Comparison of ENCODE assay signal across 18 cellular contexts in the genomic region with DNA sequence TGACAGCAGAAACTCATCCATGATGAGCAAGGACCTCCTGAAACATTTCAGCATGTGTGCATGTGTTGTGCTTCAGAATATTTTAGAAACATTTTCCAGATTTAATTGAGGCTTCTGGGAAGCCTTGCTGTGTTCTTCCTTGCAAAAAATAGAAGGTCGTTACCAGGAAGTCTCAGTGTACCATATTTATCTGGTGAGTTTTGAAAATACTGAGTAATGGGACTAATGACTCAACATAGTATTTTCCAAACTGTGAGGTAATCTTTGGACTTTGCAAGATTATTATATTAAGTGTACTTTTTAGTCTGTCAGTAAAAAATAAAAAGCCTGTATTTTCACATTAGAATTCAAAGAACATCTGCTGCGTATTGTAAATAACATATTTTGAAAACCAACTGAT.
A peak's percentile ranks its signal among the peaks of the same experiment; 100 is the strongest.
DNase-seq lines count a peak whose midpoint lies in the region; ATAC-seq and TF ChIP-seq lines count a peak whose summit lies in the region.
"Had no signal": no experiment of that assay in that cellular context is flagged by ENCODE, and none has a peak within 500 bp of the region (broad histone marks: within the 10 kb centered on the region; RNA-seq: fewer than 3 reads in every experiment).

No MANE protein-coding gene starts in this region.

- WGBS in esophagus squamous epithelium, 2 donors, result 53 to 65% methylated on average over 2 of the region's 2 CpGs
- 74% methylated on average over 2 of the region's 2 CpGs for WGBS in hepatocyte (ENCODE audit: low lambda C conversion rate, missing lambda C conversion rate)
- 45% methylated on average over 2 of the region's 2 CpGs for WGBS in smooth muscle cell (ENCODE audit: low lambda C conversion rate)

- peaks cover 0 to 1% (median 0%) of the 10 kb centered on the region in 4 donors for H3K4me1 Mint-ChIP-seq in naive thymus-derived CD8-positive, alpha-beta T cell

- no peak for ATAC-seq in naive thymus-derived CD8-positive, alpha-beta T cell

- peaks cover 4% of the 10 kb centered on the region for H3K9me2 ChIP-seq in hepatocyte (replicated peaks; ENCODE audit: insufficient read depth)

- TF ChIP-seq POLR2A in esophagus squamous epithelium (IDR thresholded peaks at IDR 0.05), result no peak

- H3K27me3 Mint-ChIP-seq in naive thymus-derived CD8-positive, alpha-beta T cell, result peaks cover 0 to 3% (median 0%) of the 10 kb centered on the region in 5 donors
- H3K27me3 Mint-ChIP-seq: activated CD4-positive, alpha-beta memory T cell treated with anti-CD3 and anti-CD28 coated beads for 36 hours; progenitor cell of endocrine pancreas had no signal

- no peak overlapping the region for H3K9ac ChIP-seq in smooth muscle cell (ENCODE audit: low read depth)

- no peak overlapping the region for H3K27ac Mint-ChIP-seq in naive thymus-derived CD8-positive, alpha-beta T cell
- H3K27ac Mint-ChIP-seq: activated CD4-positive, alpha-beta memory T cell treated with anti-CD3 and anti-CD28 coated beads for 36 hours; progenitor cell of endocrine pancreas; T-helper 1 cell treated with Interleukin-12 subunit alpha and Interleukin-12 subunit beta and Interleukin-4 antibody, amounts not matched to agents 30 μg/mL and 1 μg/mL, for 36 hours had no signal

- H3K27me3 ChIP-seq in esophagus squamous epithelium (no peaks in the 10 kb centered on the region), hepatocyte (no peaks in the 10 kb centered on the region), smooth muscle cell (ENCODE audit: low read depth) (no peaks in the 10 kb centered on the region)
- H3K27me3 ChIP-seq: adrenal gland had no signal

- no peaks in the 10 kb centered on the region for H3F3A ChIP-seq in smooth muscle cell (ENCODE audit: low read depth)

- DNase-seq in NCI-H1694 treated with DMSO at 0.1 percent for 48 hours (lab: John Stamatoyannopoulos, UW) (peak; percentile 77), esophagus squamous epithelium (lab: John Stamatoyannopoulos, UW) (no peak), hepatocyte (ENCODE audit: low spot score) (peak; percentile 20), smooth muscle cell (lab: John Stamatoyannopoulos, UW; ENCODE audit: unreplicated experiment) (no peak), NCI-H345 treated with DMSO at 0.1 percent for 48 hours (lab: John Stamatoyannopoulos, UW; ENCODE audit: unreplicated experiment) (no peak)
- no peak for DNase-seq in stimulated activated naive CD4-positive, alpha-beta T cell (lab: John Stamatoyannopoulos, UW)
- DNase-seq in naive thymus-derived CD8-positive, alpha-beta T cell, result no peak
- DNase-seq in activated CD8-positive, alpha-beta memory T cell treated with anti-CD3 and anti-CD28 coated beads, Interleukin-2, amount 50 U/mL, for 4 hours, result no peak
- DNase-seq: activated CD4-positive, alpha-beta memory T cell treated with anti-CD3 and anti-CD28 coated beads for 36 hours; adrenal gland; AML-193; kidney glomerular epithelial cell; NCI-H187; NCI-H510A; WERI-Rb-1 had no signal

- H3K79me2 ChIP-seq in hepatocyte (no peaks in the 10 kb centered on the region), smooth muscle cell (ENCODE audit: low read depth) (no peaks in the 10 kb centered on the region)

- no peaks in the 10 kb centered on the region for H3K9me3 Mint-ChIP-seq in naive thymus-derived CD8-positive, alpha-beta T cell
- H3K9me3 Mint-ChIP-seq: activated CD4-positive, alpha-beta memory T cell treated with anti-CD3 and anti-CD28 coated beads for 36 hours; T-helper 1 cell treated with Interleukin-12 subunit alpha and Interleukin-12 subunit beta and Interleukin-4 antibody, amounts not matched to agents 30 μg/mL and 1 μg/mL, for 36 hours had no signal

- intact Hi-C loops in esophagus squamous epithelium (cut with DNase I), result no loop called here

- no peak overlapping the region for H3K4me2 ChIP-seq in hepatocyte
- H3K4me2 ChIP-seq in smooth muscle cell, result peak overlapping the region; percentile 8

- TF ChIP-seq CTCF in esophagus squamous epithelium (IDR thresholded peaks at IDR 0.05) (no peak), hepatocyte (IDR thresholded peaks at IDR 0.05; ENCODE audit: poor library complexity) (no peak), smooth muscle cell (IDR thresholded peaks at IDR 0.05; ENCODE audit: borderline replicate concordance, insufficient read depth, poor library complexity, severe bottlenecking) (no peak)

- no peaks in the 10 kb centered on the region for H4K20me1 ChIP-seq in hepatocyte (ENCODE audit: insufficient read depth, poor library complexity, severe bottlenecking)
- H4K20me1 ChIP-seq in smooth muscle cell (ENCODE audit: low read depth), result no peaks in the 10 kb centered on the region

- H3K27ac ChIP-seq in esophagus squamous epithelium (peak overlapping the region in 3 of 4 donors; percentile 38 to 64 (median 49)), hepatocyte (peak overlapping the region; percentile 78), smooth muscle cell (ENCODE audit: low read depth) (peak overlapping the region; percentile 48)
- H3K27ac ChIP-seq: epithelial cell of prostate, WERI-Rb-1 had no signal

- no peak overlapping the region for H3K4me3 ChIP-seq in esophagus squamous epithelium
- H3K4me3 ChIP-seq in hepatocyte, result no peak overlapping the region
- H3K4me3 ChIP-seq in smooth muscle cell, result no peak overlapping the region
- H3K4me3 ChIP-seq: adrenal gland had no signal

- no peak overlapping the region for H3K4me3 Mint-ChIP-seq in naive thymus-derived CD8-positive, alpha-beta T cell
- H3K4me3 Mint-ChIP-seq: activated CD4-positive, alpha-beta memory T cell treated with anti-CD3 and anti-CD28 coated beads for 36 hours; T-helper 1 cell treated with Interleukin-12 subunit alpha and Interleukin-12 subunit beta and Interleukin-4 antibody, amounts not matched to agents 30 μg/mL and 1 μg/mL, for 36 hours had no signal

- POLR2A ChIA-PET in naive thymus-derived CD8-positive, alpha-beta T cell (lab: Charles Lee), result no interaction called here

- peaks cover 0 to 4% (median 0%) of the 10 kb centered on the region in 3 donors for H3K4me1 ChIP-seq in esophagus squamous epithelium
- peaks cover 6% of the 10 kb centered on the region for H3K4me1 ChIP-seq in hepatocyte (ENCODE audit: insufficient read depth)
- H3K4me1 ChIP-seq in smooth muscle cell (ENCODE audit: low read depth), result peaks cover 18% of the 10 kb centered on the region

- no peak overlapping the region for H2AFZ ChIP-seq in hepatocyte
- H2AFZ ChIP-seq in smooth muscle cell (ENCODE audit: low read depth), result no peak overlapping the region

- H3K36me3 ChIP-seq in esophagus squamous epithelium, result no peaks in the 10 kb centered on the region
- H3K36me3 ChIP-seq in hepatocyte (replicated peaks; ENCODE audit: insufficient read depth, low read depth), result no peaks in the 10 kb centered on the region
- H3K36me3 ChIP-seq in smooth muscle cell (ENCODE audit: low read depth), result no peaks in the 10 kb centered on the region
- H3K36me3 ChIP-seq: adrenal gland, WERI-Rb-1 had no signal

- no peaks in the 10 kb centered on the region for H3K36me3 Mint-ChIP-seq in naive thymus-derived CD8-positive, alpha-beta T cell
- H3K36me3 Mint-ChIP-seq: activated CD4-positive, alpha-beta memory T cell treated with anti-CD3 and anti-CD28 coated beads for 36 hours had no signal

- no peaks in the 10 kb centered on the region for H3K9me3 ChIP-seq in esophagus squamous epithelium
- no peaks in the 10 kb centered on the region for H3K9me3 ChIP-seq in hepatocyte (ENCODE audit: low read depth)
- H3K9me3 ChIP-seq in smooth muscle cell (replicated peaks; ENCODE audit: low read depth), result no peaks in the 10 kb centered on the region
- H3K9me3 ChIP-seq: adrenal gland had no signal

Comparison
In these comparisons a context has a peak if more than half of its experiments do, and no peak if none do; other contexts are left out.
1. DNase-seq: peak in NCI-H1694 treated with DMSO at 0.1 percent for 48 hours (single experiment) and hepatocyte (single experiment); none in esophagus squamous epithelium (single experiment), smooth muscle cell (single experiment), NCI-H345 treated with DMSO at 0.1 percent for 48 hours (single experiment), stimulated activated naive CD4-positive, alpha-beta T cell (0 of 6), naive thymus-derived CD8-positive, alpha-beta T cell (0 of 10) and activated CD8-positive, alpha-beta memory T cell treated with anti-CD3 and anti-CD28 coated beads, Interleukin-2, amount 50 U/mL, for 4 hours (single experiment).
2. Peak in every context shown above with its lines, with median percentiles within 50 percentile points of each other: H3K27ac ChIP-seq.